In genomic region chr20:18532626-18533025, GRCh38 we compare ENCODE assay signal across 39 cellular contexts.
"Had no signal": no experiment of that assay in that cellular context is flagged by ENCODE, and none has a peak within 500 bp of the region (broad histone marks: within the 10 kb centered on the region; RNA-seq: fewer than 3 reads in every experiment).

No MANE protein-coding gene starts in this region.

- H3K27me3 ChIP-seq: adrenal gland, ascending aorta, body of pancreas, brain microvascular endothelial cell, breast epithelium, cardiac muscle cell had no signal

- H3K4me1 Mint-ChIP-seq: activated naive CD4-positive, alpha-beta T cell treated with anti-CD3 and anti-CD28 coated beads, Interleukin-2, amount 10 ng/mL, durations not matched to agents 7 days and 5 days; activated naive CD4-positive, alpha-beta T cell treated with anti-CD3 and anti-CD28 coated beads, Interleukin-2, amount 50 U/mL, for 24 hours; activated naive CD8-positive, alpha-beta T cell treated with anti-CD3 and anti-CD28 coated beads for 36 hours; activated naive CD8-positive, alpha-beta T cell treated with anti-CD3 and anti-CD28 coated beads, Interleukin-2, amount 10 ng/mL, durations not matched to agents 7 days and 5 days; activated naive CD8-positive, alpha-beta T cell treated with anti-CD3 and anti-CD28 coated beads, Interleukin-2, amount 50 U/mL, for 24 hours; activated T-helper 17 cell treated with anti-CD3 and anti-CD28 coated beads, Interleukin-2, amount 50 U/mL, for 72 hours; brain had no signal

- H3K4me1 ChIP-seq: adrenal gland, ascending aorta, body of pancreas, breast epithelium had no signal

- ATAC-seq: activated naive CD4-positive, alpha-beta T cell treated with anti-CD3 and anti-CD28 coated beads, Interleukin-2, amount 50 U/mL, for 72 hours; activated naive CD8-positive, alpha-beta T cell treated with anti-CD3 and anti-CD28 coated beads, Interleukin-2, amount 50 U/mL, for 24 hours; activated T-cell treated with anti-CD3 and anti-CD28 coated beads, Interleukin-2, amount 50 U/mL, for 4 hours; activated T-cell treated with anti-CD3 and anti-CD28 coated beads, Interleukin-2, amount 50 U/mL, for 72 hours; activated T-helper 17 cell treated with anti-CD3 and anti-CD28 coated beads, Interleukin-2, amount 50 U/mL, for 72 hours; body of pancreas had no signal

- H3K9me3 ChIP-seq: adrenal gland, ascending aorta, body of pancreas, breast epithelium had no signal

- H3K27me3 Mint-ChIP-seq: activated naive CD4-positive, alpha-beta T cell treated with anti-CD3 and anti-CD28 coated beads, Interleukin-2, amount 10 ng/mL, durations not matched to agents 7 days and 5 days; activated naive CD4-positive, alpha-beta T cell treated with anti-CD3 and anti-CD28 coated beads, Interleukin-2, amount 50 U/mL, for 24 hours; activated naive CD8-positive, alpha-beta T cell; activated naive CD8-positive, alpha-beta T cell treated with anti-CD3 and anti-CD28 coated beads for 36 hours; activated naive CD8-positive, alpha-beta T cell treated with anti-CD3 and anti-CD28 coated beads, Interleukin-2, amount 10 ng/mL, durations not matched to agents 7 days and 5 days; activated naive CD8-positive, alpha-beta T cell treated with anti-CD3 and anti-CD28 coated beads, Interleukin-2, amount 50 U/mL, for 24 hours; activated T-cell treated with anti-CD3 and anti-CD28 coated beads, Interleukin-2, amount 50 U/mL, for 24 hours; activated T-helper 17 cell treated with anti-CD3 and anti-CD28 coated beads, Interleukin-2, amount 50 U/mL, for 72 hours; brain; central memory CD8-positive, alpha-beta T cell had no signal

- H3K4me3 ChIP-seq: adrenal gland, ascending aorta, body of pancreas, breast epithelium, cardiac muscle cell had no signal

- H3K9me3 Mint-ChIP-seq: activated naive CD4-positive, alpha-beta T cell treated with anti-CD3 and anti-CD28 coated beads for 36 hours; activated naive CD4-positive, alpha-beta T cell treated with anti-CD3 and anti-CD28 coated beads, Interleukin-2, amount 10 ng/mL, durations not matched to agents 7 days and 5 days; activated naive CD4-positive, alpha-beta T cell treated with anti-CD3 and anti-CD28 coated beads, Interleukin-2, amount 50 U/mL, for 24 hours; activated naive CD4-positive, alpha-beta T cell treated with anti-CD3 and anti-CD28 coated beads, Interleukin-2, amount 50 U/mL, for 72 hours; activated naive CD8-positive, alpha-beta T cell treated with anti-CD3 and anti-CD28 coated beads for 36 hours; activated naive CD8-positive, alpha-beta T cell treated with anti-CD3 and anti-CD28 coated beads, Interleukin-2, amount 50 U/mL, for 24 hours; activated T-cell treated with anti-CD3 and anti-CD28 coated beads, Interleukin-2, amount 50 U/mL, for 24 hours; activated T-cell treated with anti-CD3 and anti-CD28 coated beads, Interleukin-2, amount 50 U/mL, for 4 hours; activated T-cell treated with anti-CD3 and anti-CD28 coated beads, Interleukin-2, amount 50 U/mL, for 72 hours; activated T-helper 1 cell treated with anti-CD3 and anti-CD28 coated beads, Interleukin-12 subunit alpha, Interleukin-12 subunit beta, Interleukin-2, Interleukin-4 antibody, amounts not matched to agents 30 ng/mL and 10 ng/mL and 1 ng/mL, durations not matched to agents 14 hours and 24 hours and 36 hours; activated T-helper 17 cell treated with anti-CD3 and anti-CD28 coated beads, Interleukin-2, amount 50 U/mL, for 72 hours; central memory CD8-positive, alpha-beta T cell had no signal

- H3K27ac ChIP-seq: adrenal gland, ascending aorta, body of pancreas, brain microvascular endothelial cell, breast epithelium, cardiac muscle cell had no signal

- H3K27ac Mint-ChIP-seq: activated naive CD4-positive, alpha-beta T cell treated with anti-CD3 and anti-CD28 coated beads for 36 hours; activated naive CD4-positive, alpha-beta T cell treated with anti-CD3 and anti-CD28 coated beads, Interleukin-2, amount 10 ng/mL, durations not matched to agents 7 days and 5 days; activated naive CD4-positive, alpha-beta T cell treated with anti-CD3 and anti-CD28 coated beads, Interleukin-2, amount 50 U/mL, for 24 hours; activated naive CD8-positive, alpha-beta T cell; activated naive CD8-positive, alpha-beta T cell treated with anti-CD3 and anti-CD28 coated beads for 36 hours; activated naive CD8-positive, alpha-beta T cell treated with anti-CD3 and anti-CD28 coated beads, Interleukin-2, amount 10 ng/mL, durations not matched to agents 7 days and 5 days; activated naive CD8-positive, alpha-beta T cell treated with anti-CD3 and anti-CD28 coated beads, Interleukin-2, amount 50 U/mL, for 24 hours; activated T-cell treated with anti-CD3 and anti-CD28 coated beads, Interleukin-2, amount 50 U/mL, for 24 hours; activated T-cell treated with anti-CD3 and anti-CD28 coated beads, Interleukin-2, amount 50 U/mL, for 72 hours; activated T-helper 1 cell treated with anti-CD3 and anti-CD28 coated beads, Interleukin-12 subunit alpha, Interleukin-12 subunit beta, Interleukin-2, Interleukin-4 antibody, amounts not matched to agents 30 ng/mL and 10 ng/mL and 1 ng/mL, durations not matched to agents 14 hours and 24 hours and 36 hours; activated T-helper 17 cell treated with anti-CD3 and anti-CD28 coated beads, Interleukin-2, amount 50 U/mL, for 72 hours; brain had no signal

- H3K4me3 Mint-ChIP-seq: activated naive CD4-positive, alpha-beta T cell treated with anti-CD3 and anti-CD28 coated beads for 36 hours; activated naive CD4-positive, alpha-beta T cell treated with anti-CD3 and anti-CD28 coated beads, Interleukin-2, amount 10 ng/mL, durations not matched to agents 7 days and 5 days; activated naive CD4-positive, alpha-beta T cell treated with anti-CD3 and anti-CD28 coated beads, Interleukin-2, amount 50 U/mL, for 24 hours; activated naive CD8-positive, alpha-beta T cell; activated naive CD8-positive, alpha-beta T cell treated with anti-CD3 and anti-CD28 coated beads for 36 hours; activated naive CD8-positive, alpha-beta T cell treated with anti-CD3 and anti-CD28 coated beads, Interleukin-2, amount 10 ng/mL, durations not matched to agents 7 days and 5 days; activated naive CD8-positive, alpha-beta T cell treated with anti-CD3 and anti-CD28 coated beads, Interleukin-2, amount 50 U/mL, for 24 hours; activated T-cell treated with anti-CD3 and anti-CD28 coated beads, Interleukin-2, amount 50 U/mL, for 24 hours; activated T-cell treated with anti-CD3 and anti-CD28 coated beads, Interleukin-2, amount 50 U/mL, for 4 hours; activated T-cell treated with anti-CD3 and anti-CD28 coated beads, Interleukin-2, amount 50 U/mL, for 72 hours; activated T-helper 1 cell treated with anti-CD3 and anti-CD28 coated beads, Interleukin-12 subunit alpha, Interleukin-12 subunit beta, Interleukin-2, Interleukin-4 antibody, amounts not matched to agents 30 ng/mL and 10 ng/mL and 1 ng/mL, durations not matched to agents 14 hours and 24 hours and 36 hours; activated T-helper 17 cell treated with anti-CD3 and anti-CD28 coated beads, Interleukin-2, amount 50 U/mL, for 72 hours; brain; central memory CD8-positive, alpha-beta T cell had no signal

- FAIRE-seq: astrocyte, bronchial epithelial cell had no signal

- DNase-seq: activated effector memory CD4-positive, alpha-beta T cell treated with anti-CD3 and anti-CD28 coated beads, Interleukin-2, amount 50 U/mL, for 16 hours; activated effector memory CD4-positive, alpha-beta T cell treated with Interleukin-2 at 50 U/mL for 16 hours; activated gamma-delta T cell; activated gamma-delta T cell treated with Interleukin-2 at 50 U/mL for 16 hours; activated naive CD4-positive, alpha-beta T cell; activated naive CD4-positive, alpha-beta T cell treated with anti-CD3 and anti-CD28 coated beads for 36 hours; activated naive CD4-positive, alpha-beta T cell treated with anti-CD3 and anti-CD28 coated beads, Interleukin-2, amount 10 ng/mL, durations not matched to agents 7 days and 5 days; activated naive CD4-positive, alpha-beta T cell treated with anti-CD3 and anti-CD28 coated beads, Interleukin-2, amount 50 U/mL, for 16 hours; activated naive CD4-positive, alpha-beta T cell treated with Interleukin-2 at 50 U/mL for 16 hours; activated naive CD8-positive, alpha-beta T cell treated with anti-CD3 and anti-CD28 coated beads for 36 hours; activated naive CD8-positive, alpha-beta T cell treated with anti-CD3 and anti-CD28 coated beads, Interleukin-2, amount 10 ng/mL, durations not matched to agents 7 days and 5 days; activated naive CD8-positive, alpha-beta T cell treated with anti-CD3 and anti-CD28 coated beads, Interleukin-2, amount 50 U/mL, for 24 hours; activated T-cell treated with anti-CD3 and anti-CD28 coated beads, Interleukin-2, amount 50 U/mL, for 1 hour; activated T-cell treated with anti-CD3 and anti-CD28 coated beads, Interleukin-2, amount 50 U/mL, for 24 hours; activated T-cell treated with anti-CD3 and anti-CD28 coated beads, Interleukin-2, amount 50 U/mL, for 4 hours; activated T-cell treated with anti-CD3 and anti-CD28 coated beads, Interleukin-2, amount 50 U/mL, for 48 hours; activated T-cell treated with anti-CD3 and anti-CD28 coated beads, Interleukin-2, amount 50 U/mL, for 72 hours; adrenal gland; amniotic stem cell; amygdala; anterior cingulate cortex; aorta; body of pancreas; brain microvascular endothelial cell; caudate nucleus; central memory CD4-positive, alpha-beta T cell; cerebellar nuclear complex had no signal
